ENCODE assay signal across 21 cellular contexts in genomic region chr18:48736316-48736715, GRCh38.
DNase-seq lines count a peak whose midpoint lies in the region; ATAC-seq, FAIRE-seq and TF ChIP-seq lines count a peak whose summit lies in the region.
"Had no signal": no experiment of that assay in that cellular context is flagged by ENCODE, and none has a peak within 500 bp of the region (broad histone marks: within the 10 kb centered on the region; RNA-seq: fewer than 3 reads in every experiment).

No MANE protein-coding gene starts in this region.

- 40 to 53% methylated on average over 1 to 3 of the region's 5 CpGs for WGBS in esophagus squamous epithelium, 2 donors

- FAIRE-seq in bronchial epithelial cell (lab: Jason Lieb, UNC) (no peak), kidney (lab: Jason Lieb, UNC) (no peak)
- FAIRE-seq: G401.6, HepG2, K562 had no signal

- no peak for ATAC-seq in left ventricle myocardium superior
- ATAC-seq: HepG2, K562 had no signal

- H3K27ac ChIP-seq in RWPE1 (peak overlapping the region; percentile 52), kidney (ENCODE audit: low read depth in 2 of 2, low read length in 2 of 2) (no peak overlapping the region), esophagus squamous epithelium (no peak overlapping the region)

- peaks cover 6% of the 10 kb centered on the region for H3K36me3 ChIP-seq in bronchial epithelial cell (ENCODE audit: control insufficient read depth, insufficient read depth, low read length)
- no peaks in the 10 kb centered on the region for H3K36me3 ChIP-seq in kidney (ENCODE audit: control insufficient read depth in 1 of 2, insufficient read depth in 2 of 2, low read length in 2 of 2)
- no peaks in the 10 kb centered on the region for H3K36me3 ChIP-seq in esophagus squamous epithelium

- H3K27me3 ChIP-seq in bronchial epithelial cell (ENCODE audit: control insufficient read depth, insufficient read depth, low read length) (peaks cover 2% of the 10 kb centered on the region), esophagus squamous epithelium (no peaks in the 10 kb centered on the region)

- DNase-seq in EL (peak; percentile 26), RWPE1 (ENCODE audit: low spot score) (no peak), bronchial epithelial cell (ENCODE audit: low read depth) (peak; percentile 41), kidney (peak; percentile 12), left ventricle myocardium superior (no peak), DMS79 treated with DMSO at 0.1 percent for 48 hours (lab: John Stamatoyannopoulos, UW) (no peak), retina (no peak), esophagus squamous epithelium (lab: John Stamatoyannopoulos, UW) (no peak)
- DNase-seq: Calu3, DND-41, H7, Kasumi-1, NCI-H1092 treated with DMSO at 0.1 percent for 48 hours, NCI-H1436 treated with DMSO at 0.1 percent for 48 hours, NCI-H1930, NCI-H2227 treated with DMSO at 0.1 percent for 48 hours, NCI-H526 treated with DMSO at 0.1 percent for 48 hours, SIG-M5 had no signal

- TF ChIP-seq POLR2A in esophagus squamous epithelium (IDR thresholded peaks at IDR 0.05) = no peak

- H3K9me3 ChIP-seq in kidney (ENCODE audit: control insufficient read depth in 1 of 2, low read length in 2 of 2) (no peaks in the 10 kb centered on the region), esophagus squamous epithelium (no peaks in the 10 kb centered on the region)

- peaks cover 0 to 10% of the 10 kb centered on the region in 2 donors for H3K4me1 ChIP-seq in kidney (ENCODE audit: control insufficient read depth in 1 of 2, insufficient read depth in 1 of 2, low read depth in 1 of 2, low read length in 2 of 2)
- peaks cover 0 to 37% (median 8%) of the 10 kb centered on the region in 3 donors for H3K4me1 ChIP-seq in esophagus squamous epithelium

- no peak overlapping the region for H3K9ac ChIP-seq in kidney (ENCODE audit: low read length in 2 of 2)

- intact Hi-C loops in kidney (cut with DNase I) = no loop called here
- intact Hi-C loops in left ventricle myocardium superior (cut with micrococcal nuclease) = no loop called here
- intact Hi-C loops in esophagus squamous epithelium (cut with DNase I) = no loop called here

- no peak overlapping the region for H3K4me3 ChIP-seq in bronchial epithelial cell (ENCODE audit: low read depth, low read length)
- no peak overlapping the region for H3K4me3 ChIP-seq in kidney (ENCODE audit: low read length in 2 of 2)
- no peak overlapping the region for H3K4me3 ChIP-seq in esophagus squamous epithelium
- H3K4me3 ChIP-seq: K562 had no signal

- no peak for TF ChIP-seq CTCF in RWPE1 (conservative IDR thresholded peaks at IDR 0.05; ENCODE audit: low read depth)
- no peak for TF ChIP-seq CTCF in bronchial epithelial cell (IDR thresholded peaks at IDR 0.05; ENCODE audit: insufficient read depth, low read length, severe bottlenecking)
- no peak for TF ChIP-seq CTCF in kidney (IDR thresholded peaks at IDR 0.05; ENCODE audit: borderline replicate concordance, extremely low read depth, insufficient read depth)
- TF ChIP-seq CTCF in esophagus squamous epithelium (IDR thresholded peaks at IDR 0.05) = no peak

- CTCF ChIA-PET in RWPE1 (lab: Yijun Ruan, JAX) = no interaction called here

- POLR2A ChIA-PET in RWPE1 (lab: Yijun Ruan, JAX; ENCODE audit: low non-redundant PET) = no interaction called here

Comparison
In these comparisons a context has a peak if more than half of its experiments do, and no peak if none do; other contexts are left out.
1. DNase-seq: peak in EL (single experiment), bronchial epithelial cell (single experiment) and kidney (single experiment); none in RWPE1 (single experiment), left ventricle myocardium superior (single experiment), DMS79 treated with DMSO at 0.1 percent for 48 hours (single experiment), retina (single experiment) and esophagus squamous epithelium (single experiment).